ENCODE assay signal across 8 cellular contexts in the genomic region with DNA sequence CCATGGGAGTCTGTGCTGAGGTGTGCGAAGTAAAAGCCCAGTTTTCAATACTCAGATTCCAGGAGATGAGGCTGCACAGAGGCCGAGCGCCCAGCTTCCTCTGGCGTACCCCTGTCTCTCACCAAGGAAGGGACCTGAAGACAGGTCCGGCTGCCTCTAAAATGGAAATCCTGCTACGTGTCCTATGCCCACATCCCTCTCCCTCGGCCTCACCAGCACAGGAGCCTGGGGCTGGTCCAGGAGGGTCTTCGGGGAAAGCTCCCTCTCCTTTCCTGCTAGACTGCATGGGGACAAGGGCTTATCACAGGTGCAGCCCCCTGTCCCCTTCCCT. TPM values are rescaled to one million over a fixed set of nuclear protein-coding genes. Genes with fewer than 3 reads are reported as not detected.
A peak's percentile ranks its signal among the peaks of the same experiment; 100 is the strongest.
DNase-seq lines count a peak whose midpoint lies in the region; ATAC-seq and TF ChIP-seq lines count a peak whose summit lies in the region.

No MANE protein-coding gene starts in this region.

- ATAC-seq in HG03354 (IDR thresholded peaks at IDR 0.05; ENCODE audit: poor library complexity, severe bottlenecking, unreplicated experiment) (peak; percentile 12), HG02840 (IDR thresholded peaks at IDR 0.05; ENCODE audit: low FRiP score, unreplicated experiment) (no peak), GM19328 (IDR thresholded peaks at IDR 0.05; ENCODE audit: unreplicated experiment) (no peak)

- intact Hi-C loops in breast epithelium (cut with DNase I; ENCODE audit: low total_unique reads) = no loop called here

- TF ChIP-seq POLR2A in breast epithelium (IDR thresholded peaks at IDR 0.05) = no peak

- H3K27ac ChIP-seq in breast epithelium = peak overlapping the region; percentile 94 to 97
- peak overlapping the region; percentile 94 for H3K27ac ChIP-seq in muscle layer of duodenum (ENCODE audit: low read length)

- no peak for TF ChIP-seq CTCF in AG10803 (conservative IDR thresholded peaks at IDR 0.05; ENCODE audit: low read length)
- TF ChIP-seq CTCF in breast epithelium (IDR thresholded peaks at IDR 0.05) = no peak

- no peaks in the 10 kb centered on the region for H3K9me3 ChIP-seq in breast epithelium
- H3K9me3 ChIP-seq in muscle layer of duodenum (ENCODE audit: control insufficient read depth in 1 of 2, low read length in 2 of 2) = no peaks in the 10 kb centered on the region

- H3K27me3 ChIP-seq in breast epithelium (no peaks in the 10 kb centered on the region), muscle layer of duodenum (ENCODE audit: low read depth, low read length) (no peaks in the 10 kb centered on the region)

- H3K4me3 ChIP-seq in AG10803 (ENCODE audit: low read length) = peak overlapping the region; percentile 98
- H3K4me3 ChIP-seq in breast epithelium = peak overlapping the region; percentile 74 to 99 (median 93)
- H3K4me3 ChIP-seq in muscle layer of duodenum (ENCODE audit: low read depth in 1 of 2, low read length in 2 of 2) = peak overlapping the region; percentile 93 to 96

- H3K36me3 ChIP-seq in breast epithelium (no peaks in the 10 kb centered on the region), muscle layer of duodenum (ENCODE audit: control insufficient read depth in 1 of 2, insufficient read depth in 2 of 2, low read length in 2 of 2) (peaks cover 3 to 26% of the 10 kb centered on the region in 2 donors)

- peaks cover 8 to 9% of the 10 kb centered on the region in 2 donors for H3K4me1 ChIP-seq in breast epithelium
- H3K4me1 ChIP-seq in muscle layer of duodenum (ENCODE audit: control insufficient read depth in 1 of 2, insufficient read depth in 2 of 2, low read length in 2 of 2) = peaks cover 0 to 28% of the 10 kb centered on the region in 2 donors

- no peak for DNase-seq in AG10803 (ENCODE audit: low read depth)
- DNase-seq in breast epithelium (ENCODE audit: low spot score in 2 of 2) = no peak
- no peak for DNase-seq in GM19238 (ENCODE audit: insufficient read length, low spot score)
- no peak for DNase-seq in activated CD4-positive, CD25-positive, alpha-beta regulatory T cell (lab: John Stamatoyannopoulos, UW)

RNA-seq across cellular contexts. Expression of a gene that starts 0.4 kb away (rescaled TPM):
- 100 to 1,000 TPM in 2 of 3 donors, 10 to 100 TPM in 1; 76.4 to 108 (median 102) TPM for total RNA-seq in breast epithelium

RNA-seq across cellular contexts. Expression of a gene that starts 5.6 kb away (rescaled TPM):
- total RNA-seq in breast epithelium = 10 to 100 TPM; 11.5 to 17.0 (median 15.7) TPM

RNA-seq across cellular contexts. Expression of a gene that starts 26.2 kb away (rescaled TPM):
- 100 to 1,000 TPM; 263 to 295 (median 292) TPM for total RNA-seq in breast epithelium

RNA-seq across cellular contexts. Expression of a gene that starts 31.4 kb away (rescaled TPM):
- total RNA-seq in breast epithelium = 100 to 1,000 TPM; 218 to 413 (median 333) TPM

RNA-seq across cellular contexts. Expression of a gene that starts 41.0 kb away (rescaled TPM):
- 1 to 10 TPM; 1.3 TPM for total RNA-seq in breast epithelium
